Comparison of ENCODE assay signal across 22 cellular contexts in the genomic region with DNA sequence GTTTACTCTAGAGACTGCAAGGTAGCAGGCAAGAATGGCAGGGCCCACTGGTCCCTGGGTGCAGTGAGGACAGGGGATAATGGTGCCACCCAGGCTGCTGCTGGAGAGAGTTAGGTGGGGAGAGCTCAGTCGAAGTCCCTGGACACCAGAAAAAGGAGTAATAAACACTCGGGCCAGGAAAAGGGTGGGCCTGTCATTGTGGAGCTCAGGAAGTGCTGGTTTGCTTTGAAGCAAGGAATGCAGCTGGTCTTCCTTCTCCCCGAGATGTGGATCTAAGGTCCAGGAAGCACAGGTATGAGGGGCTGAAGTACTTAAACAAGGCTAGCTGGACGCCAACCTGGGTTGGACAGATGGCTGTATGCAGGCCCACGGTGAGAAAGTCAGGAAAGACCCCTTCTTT.
"Had no signal": no experiment of that assay in that cellular context is flagged by ENCODE, and none has a peak within 500 bp of the region (broad histone marks: within the 10 kb centered on the region; RNA-seq: fewer than 3 reads in every experiment).

No MANE protein-coding gene starts in this region.

- H3K27ac ChIP-seq: epithelial cell of prostate, gastroesophageal sphincter, lower lobe of right lung, prostate gland, spleen, testis had no signal

- DNase-seq: activated CD4-positive, alpha-beta T cell treated with anti-CD3 and anti-CD28 coated beads, Interleukin-2, amount 50 U/mL, for 48 hours; activated effector memory CD4-positive, alpha-beta T cell treated with Interleukin-2 at 50 U/mL for 16 hours; activated naive CD4-positive, alpha-beta T cell treated with anti-CD3 and anti-CD28 coated beads for 36 hours; activated naive CD8-positive, alpha-beta T cell treated with anti-CD3 and anti-CD28 coated beads, Interleukin-2, amount 10 ng/mL, durations not matched to agents 7 days and 5 days; activated T-cell treated with anti-CD3 and anti-CD28 coated beads, Interleukin-2, amount 50 U/mL, for 72 hours; amygdala; caudate nucleus; effector memory CD8-positive, alpha-beta T cell; left colon; lower lobe of right lung; mesendoderm; naive B cell; spleen; stimulated activated CD4-positive, alpha-beta T cell treated with anti-CD3 and anti-CD28 coated beads, Interleukin-4, amount 100 ng/mL, for 1 hour; stimulated activated naive CD4-positive, alpha-beta T cell; T-helper 9 cell; testis had no signal

- H3K27ac Mint-ChIP-seq: activated naive CD4-positive, alpha-beta T cell treated with anti-CD3 and anti-CD28 coated beads for 36 hours; activated naive CD8-positive, alpha-beta T cell treated with anti-CD3 and anti-CD28 coated beads, Interleukin-2, amount 10 ng/mL, durations not matched to agents 7 days and 5 days; activated T-cell treated with anti-CD3 and anti-CD28 coated beads, Interleukin-2, amount 50 U/mL, for 72 hours; effector memory CD8-positive, alpha-beta T cell; naive B cell; type B pancreatic cell; WTC11 had no signal

- H3K27me3 ChIP-seq: gastroesophageal sphincter, spleen, testis had no signal

- H3K9me3 ChIP-seq: gastroesophageal sphincter, lower lobe of right lung, prostate gland, spleen, testis had no signal

- ATAC-seq: activated T-cell treated with anti-CD3 and anti-CD28 coated beads, Interleukin-2, amount 50 U/mL, for 72 hours; effector memory CD8-positive, alpha-beta T cell; gastroesophageal sphincter; left colon; lower lobe of right lung; WTC11 had no signal

- H3K36me3 Mint-ChIP-seq: activated naive CD8-positive, alpha-beta T cell treated with anti-CD3 and anti-CD28 coated beads, Interleukin-2, amount 10 ng/mL, durations not matched to agents 7 days and 5 days; naive B cell; type B pancreatic cell; WTC11 had no signal

- H3K4me3 Mint-ChIP-seq: activated naive CD4-positive, alpha-beta T cell treated with anti-CD3 and anti-CD28 coated beads for 36 hours; activated naive CD8-positive, alpha-beta T cell treated with anti-CD3 and anti-CD28 coated beads, Interleukin-2, amount 10 ng/mL, durations not matched to agents 7 days and 5 days; activated T-cell treated with anti-CD3 and anti-CD28 coated beads, Interleukin-2, amount 50 U/mL, for 72 hours; effector memory CD8-positive, alpha-beta T cell; naive B cell; type B pancreatic cell; WTC11 had no signal

- H3K27me3 Mint-ChIP-seq: type B pancreatic cell had no signal

- H3K9me3 Mint-ChIP-seq: activated naive CD4-positive, alpha-beta T cell treated with anti-CD3 and anti-CD28 coated beads for 36 hours; activated naive CD8-positive, alpha-beta T cell treated with anti-CD3 and anti-CD28 coated beads, Interleukin-2, amount 10 ng/mL, durations not matched to agents 7 days and 5 days; activated T-cell treated with anti-CD3 and anti-CD28 coated beads, Interleukin-2, amount 50 U/mL, for 72 hours; effector memory CD8-positive, alpha-beta T cell; naive B cell; type B pancreatic cell; WTC11 had no signal

- H3K4me3 ChIP-seq: gastroesophageal sphincter, lower lobe of right lung, prostate gland, spleen, testis had no signal

- H3K36me3 ChIP-seq: gastroesophageal sphincter, lower lobe of right lung, prostate gland, spleen had no signal

- H3K4me1 ChIP-seq: gastroesophageal sphincter, lower lobe of right lung, prostate gland, spleen, testis had no signal

- H3K4me1 Mint-ChIP-seq: activated naive CD8-positive, alpha-beta T cell treated with anti-CD3 and anti-CD28 coated beads, Interleukin-2, amount 10 ng/mL, durations not matched to agents 7 days and 5 days; naive B cell had no signal
